ENCODE assay signal across 9 cellular contexts in the genomic region with DNA sequence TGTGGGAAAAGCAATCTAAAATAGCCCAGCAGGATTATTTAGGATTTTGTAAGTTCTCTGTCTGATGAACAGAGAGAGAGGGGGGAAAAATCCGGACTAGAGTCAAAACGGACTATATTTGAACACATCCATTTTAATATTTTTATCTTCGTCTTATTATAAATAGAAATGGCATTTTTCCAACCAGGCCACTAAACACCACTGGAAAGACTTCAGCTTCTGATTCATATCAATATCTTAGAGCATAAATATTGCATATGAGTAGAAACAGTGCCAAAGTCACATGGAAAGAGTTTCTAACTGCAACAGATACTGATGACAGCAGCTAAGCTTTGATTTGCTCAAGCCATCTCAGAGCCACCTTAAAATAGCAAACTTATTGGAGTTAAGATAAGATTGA. TPM values are rescaled to one million over a fixed set of nuclear protein-coding genes. Genes with fewer than 3 reads are reported as not detected.
A peak's percentile ranks its signal among the peaks of the same experiment; 100 is the strongest.
DNase-seq lines count a peak whose midpoint lies in the region; ATAC-seq and TF ChIP-seq lines count a peak whose summit lies in the region.
"Had no signal": no experiment of that assay in that cellular context is flagged by ENCODE, and none has a peak within 500 bp of the region (broad histone marks: within the 10 kb centered on the region; RNA-seq: fewer than 3 reads in every experiment).

No MANE protein-coding gene starts in this region.

- DNase-seq in H9 (no peak), right lobe of liver (no peak), nucleus accumbens (lab: John Stamatoyannopoulos, UW) (no peak), HK-2 (ENCODE audit: unreplicated experiment) (no peak), natural killer cell (no peak)
- no peak for DNase-seq in effector memory CD8-positive, alpha-beta T cell
- DNase-seq: KBM-7 had no signal

- H2BK20ac ChIP-seq in H9 (ENCODE audit: low read depth, low read length, poor library complexity, severe bottlenecking) = no peak overlapping the region

- H3K27me3 Mint-ChIP-seq in H9 (ENCODE audit: low read depth) (peaks cover 39% of the 10 kb centered on the region), brain (no peaks in the 10 kb centered on the region), natural killer cell (ENCODE audit: low read depth in 2 of 2) (no peaks in the 10 kb centered on the region)
- no peaks in the 10 kb centered on the region for H3K27me3 Mint-ChIP-seq in effector memory CD8-positive, alpha-beta T cell

- no peak overlapping the region for H3K27ac Mint-ChIP-seq in H9
- peak overlapping the region; percentile 91 to 96 (median 94) for H3K27ac Mint-ChIP-seq in brain
- no peak overlapping the region for H3K27ac Mint-ChIP-seq in effector memory CD8-positive, alpha-beta T cell
- H3K27ac Mint-ChIP-seq in natural killer cell = no peak overlapping the region

- no peak overlapping the region for H2BK5ac ChIP-seq in H9 (ENCODE audit: insufficient read length, low read length)

- no CpG with 5 or more reads among the region's 3 CpGs for WGBS in H9 (ENCODE audit: extremely low coverage, insufficient read length, low lambda C conversion rate)
- 1% methylated on average over 3 of the region's 3 CpGs for WGBS in right lobe of liver (ENCODE audit: insufficient coverage, low coverage, low lambda C conversion rate, missing lambda C conversion rate)

- H3K36me3 ChIP-seq in right lobe of liver (no peaks in the 10 kb centered on the region), stomach smooth muscle (ENCODE audit: control insufficient read depth in 2 of 2, insufficient read depth in 2 of 2, low read length in 2 of 2) (no peaks in the 10 kb centered on the region)

- no peak overlapping the region for H3T11ph ChIP-seq in H9 (ENCODE audit: low read length)

- TF ChIP-seq POLR2A in right lobe of liver (IDR thresholded peaks at IDR 0.05) = no peak

- peak overlapping the region; percentile 48 for H3K4me2 ChIP-seq in H9 (ENCODE audit: insufficient read depth, insufficient read length, low read length)

- H3K9me3 Mint-ChIP-seq in H9 = no peaks in the 10 kb centered on the region
- H3K9me3 Mint-ChIP-seq in brain = peaks cover 0 to 2% (median 0%) of the 10 kb centered on the region in 5 experiments
- peaks cover 0 to 4% of the 10 kb centered on the region in 2 donors for H3K9me3 Mint-ChIP-seq in effector memory CD8-positive, alpha-beta T cell
- H3K9me3 Mint-ChIP-seq in natural killer cell = peaks cover 8 to 20% of the 10 kb centered on the region in 2 donors

- H3K27me3 ChIP-seq in H9 (ENCODE audit: insufficient read depth, low read length) = no peaks in the 10 kb centered on the region; the same call in 1 of the 2 replicates
- H3K27me3 ChIP-seq in right lobe of liver = no peaks in the 10 kb centered on the region
- H3K27me3 ChIP-seq in stomach smooth muscle (ENCODE audit: control insufficient read depth in 1 of 2, insufficient read depth in 2 of 2, low read length in 2 of 2) = no peaks in the 10 kb centered on the region

- H4K20me1 ChIP-seq in H9 (ENCODE audit: control insufficient read depth, insufficient read depth, insufficient read length) = no peaks in the 10 kb centered on the region

- H3K4me3 ChIP-seq in right lobe of liver (peak overlapping the region; percentile 38 to 65 (median 57)), stomach smooth muscle (ENCODE audit: low read length in 2 of 2) (peak overlapping the region; percentile 83 to 85)

- no peak for TF ChIP-seq CTCF in H9 (conservative IDR thresholded peaks at IDR 0.05)
- no peak for TF ChIP-seq CTCF in brain (conservative IDR thresholded peaks at IDR 0.05)
- no peak for TF ChIP-seq CTCF in right lobe of liver (IDR thresholded peaks at IDR 0.05)
- TF ChIP-seq CTCF in natural killer cell (IDR thresholded peaks at IDR 0.05) = no peak

- peaks cover 60 to 61% of the 10 kb centered on the region in 2 experiments for H3K4me1 Mint-ChIP-seq in H9
- H3K4me1 Mint-ChIP-seq in brain = peaks cover 83% of the 10 kb centered on the region
- H3K4me1 Mint-ChIP-seq in effector memory CD8-positive, alpha-beta T cell (ENCODE audit: low read depth in 2 of 2) = peaks cover 0 to 6% of the 10 kb centered on the region in 2 donors
- H3K4me1 Mint-ChIP-seq in natural killer cell = no peaks in the 10 kb centered on the region

- no peaks in the 10 kb centered on the region for H3K9me3 ChIP-seq in H9 (ENCODE audit: control insufficient read depth, low read depth, low read length)
- H3K9me3 ChIP-seq in right lobe of liver = no peaks in the 10 kb centered on the region
- H3K9me3 ChIP-seq in stomach smooth muscle (ENCODE audit: control insufficient read depth in 2 of 2, low read length in 2 of 2) = no peaks in the 10 kb centered on the region

- peak overlapping the region; percentile 59 to 76 for H3K4me3 Mint-ChIP-seq in H9
- H3K4me3 Mint-ChIP-seq in brain = peak overlapping the region; percentile 90 to 97 (median 94)
- peak overlapping the region in 1 of 2 donors; percentile 42 for H3K4me3 Mint-ChIP-seq in effector memory CD8-positive, alpha-beta T cell
- H3K4me3 Mint-ChIP-seq in natural killer cell = no peak overlapping the region

- H3K4ac ChIP-seq in H9 (ENCODE audit: low read depth, low read length) = no peak overlapping the region

- no peak overlapping the region for H3K23ac ChIP-seq in H9 (ENCODE audit: insufficient read length, low read depth, low read length)

- H3K18ac ChIP-seq in H9 (ENCODE audit: insufficient read length, low read depth, low read length) = no peak overlapping the region

- no peak overlapping the region for H4K5ac ChIP-seq in H9 (ENCODE audit: insufficient read length, low read depth, low read length)

- no peaks in the 10 kb centered on the region for H3K79me2 ChIP-seq in H9 (ENCODE audit: insufficient read depth, low read length)

- no peak overlapping the region for H4K91ac ChIP-seq in H9 (ENCODE audit: insufficient read length, low read depth, low read length)

- H3K14ac ChIP-seq in H9 (ENCODE audit: insufficient read depth, low read length) = no peak overlapping the region

- no peak overlapping the region for H4K8ac ChIP-seq in H9 (replicated peaks; ENCODE audit: insufficient read length, low read depth, low read length)

- H2BK12ac ChIP-seq in H9 (ENCODE audit: insufficient read length, low read depth, low read length) = no peak overlapping the region

- no peak overlapping the region for H3K56ac ChIP-seq in H9 (ENCODE audit: insufficient read length, low read depth, low read length)

- H3K4me1 ChIP-seq in H9 (ENCODE audit: insufficient read depth, low read length) (peaks cover 14% of the 10 kb centered on the region; the same call in 1 of the 2 replicates), right lobe of liver (peaks cover 0 to 25% (median 7%) of the 10 kb centered on the region in 4 donors), stomach smooth muscle (ENCODE audit: control insufficient read depth, insufficient read depth, low read length) (peaks cover 13% of the 10 kb centered on the region)

- H3K36me3 Mint-ChIP-seq in H9 (ENCODE audit: insufficient read depth in 1 of 3, low read depth in 3 of 3) (no peaks in the 10 kb centered on the region), brain (no peaks in the 10 kb centered on the region), natural killer cell (no peaks in the 10 kb centered on the region)
- no peaks in the 10 kb centered on the region for H3K36me3 Mint-ChIP-seq in effector memory CD8-positive, alpha-beta T cell (ENCODE audit: insufficient read depth)

- no peak overlapping the region for H2AK5ac ChIP-seq in H9 (ENCODE audit: insufficient read length, low read length)

- no peaks in the 10 kb centered on the region for H3K79me1 ChIP-seq in H9 (ENCODE audit: insufficient read depth, low read depth, low read length, poor library complexity, severe bottlenecking)

- H3K27ac ChIP-seq in H9 (ENCODE audit: insufficient read length, low read depth, low read length) = no peak overlapping the region
- H3K27ac ChIP-seq in right lobe of liver = peak overlapping the region; percentile 76 to 98 (median 91)
- H3K27ac ChIP-seq in stomach smooth muscle (ENCODE audit: low read length) = peak overlapping the region; percentile 81

- peaks cover 3% of the 10 kb centered on the region for H3K23me2 ChIP-seq in H9 (ENCODE audit: insufficient read length, low read depth, low read length, poor library complexity, severe bottlenecking)

- intact Hi-C loops in right lobe of liver (cut with DNase I) = no loop called here
- intact Hi-C loops in natural killer cell (cut with micrococcal nuclease) = no loop called here

- no peak overlapping the region for H2BK120ac ChIP-seq in H9 (ENCODE audit: low read depth, low read length, poor library complexity, severe bottlenecking)

- no peak overlapping the region for H2AFZ ChIP-seq in H9 (ENCODE audit: low read length)

- H3K9ac ChIP-seq in H9 (ENCODE audit: extremely low read depth, insufficient read length, low read length) (no peak overlapping the region), stomach smooth muscle (ENCODE audit: low read length in 2 of 2) (peak overlapping the region; percentile 63 to 81)

- H2BK15ac ChIP-seq in H9 (ENCODE audit: low read depth, low read length) = no peak overlapping the region

- no peak for ATAC-seq in right lobe of liver
- ATAC-seq in effector memory CD8-positive, alpha-beta T cell (replicated peaks) = no peak
- ATAC-seq in natural killer cell = no peak

RNA-seq across cellular contexts. Expression of a gene that starts 0.5 kb away (rescaled TPM):
- total RNA-seq in H9 (2021) (1.2 and 1.7 TPM in 2 replicates), right lobe of liver (10 to 100 TPM; 13.8 to 61.0 (median 37.6) TPM), natural killer cell (not detected)
- polyA plus RNA-seq in brain (ENCODE audit: insufficient read depth, low read depth, low replicate concordance) = 2.6 TPM

Comparison
In these comparisons a context has a peak if more than half of its experiments do, and no peak if none do; other contexts are left out.
1. H3K27ac Mint-ChIP-seq: peak in brain (5 of 5); none in H9 (0 of 3), effector memory CD8-positive, alpha-beta T cell (0 of 2) and natural killer cell (0 of 2).